ENCODE assay signal across 15 cellular contexts in the genomic region with DNA sequence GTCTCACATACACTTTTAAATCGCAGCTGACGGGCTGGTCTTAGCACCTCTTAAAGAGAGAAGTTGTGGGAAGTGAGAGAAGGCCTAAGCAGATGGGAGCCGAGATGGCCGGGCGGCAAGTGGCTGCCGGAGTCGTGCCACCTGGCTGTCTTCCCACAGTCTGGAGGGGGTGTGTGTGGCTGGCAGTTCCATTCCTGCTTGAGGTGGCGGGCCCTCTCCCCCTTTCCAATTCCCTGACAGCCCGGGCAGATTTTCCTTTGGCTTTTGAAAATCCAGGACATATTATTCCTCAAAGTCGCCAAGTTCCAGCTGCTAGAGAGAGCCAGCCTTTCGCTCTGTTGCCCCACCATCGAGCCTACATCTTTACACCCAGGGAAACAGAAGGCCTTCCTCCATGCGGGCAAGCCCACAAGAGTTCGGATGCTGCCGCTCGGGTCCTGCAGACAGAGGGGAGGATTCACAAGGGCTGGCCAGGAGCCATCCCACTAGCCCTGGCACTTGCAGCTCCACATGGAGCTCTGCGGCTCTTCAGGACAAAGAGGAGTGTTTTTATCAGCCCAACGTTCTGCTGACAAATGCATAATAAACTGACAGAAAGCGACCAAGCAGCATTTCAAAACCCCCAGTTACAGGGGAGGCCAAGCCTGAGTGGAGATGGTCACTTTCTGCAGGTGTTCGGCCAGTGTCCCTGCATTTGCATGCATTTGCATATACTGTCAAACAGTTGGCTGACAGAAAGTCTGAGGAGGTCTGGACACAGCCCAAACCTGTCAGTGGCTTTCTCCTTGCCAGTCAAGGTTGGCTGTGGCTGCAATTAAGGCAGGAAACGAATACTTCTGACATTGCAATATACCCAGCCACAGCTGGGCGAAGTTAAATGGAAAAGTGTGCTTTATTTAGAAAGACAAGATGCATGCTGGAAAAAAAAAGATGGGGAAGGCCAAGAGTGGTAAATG. TPM values are rescaled to one million over a fixed set of nuclear protein-coding genes. Genes with fewer than 3 reads are reported as not detected.
DNase-seq lines count a peak whose midpoint lies in the region; ATAC-seq, FAIRE-seq and TF ChIP-seq lines count a peak whose summit lies in the region.
"Had no signal": no experiment of that assay in that cellular context is flagged by ENCODE, and none has a peak within 500 bp of the region (broad histone marks: within the 10 kb centered on the region; RNA-seq: fewer than 3 reads in every experiment).

No MANE protein-coding gene starts in this region.

- DNase-seq in Ammon's horn (ENCODE audit: low spot score), result peak; percentile 92
- peak; percentile 85 for DNase-seq in DMS 273 treated with DMSO at 0.1 percent for 48 hours (lab: John Stamatoyannopoulos, UW)
- peak; percentile 22 for DNase-seq in RPMI7951 (ENCODE audit: low read depth)
- DNase-seq in hippocampal formation (lab: John Stamatoyannopoulos, UW), result peak; percentile 81 to 83
- no peak for DNase-seq in D721Med (ENCODE audit: insufficient read length, low spot score)
- DNase-seq in SHP77 (lab: John Stamatoyannopoulos, UW), result no peak
- no peak for DNase-seq in stimulated activated CD4-positive, alpha-beta T cell treated with anti-CD3 and anti-CD28 coated beads, Interleukin-4, amount 100 ng/mL, for 4 hours
- DNase-seq: activated CD4-positive, alpha-beta memory T cell treated with anti-CD3 and anti-CD28 coated beads, Interleukin-2, amount 10 ng/mL, durations not matched to agents 7 days and 5 days; NCI-H2029 treated with DMSO at 0.1 percent for 48 hours; right cardiac atrium; T-helper 1 cell had no signal

- ATAC-seq in HG03442 (IDR thresholded peaks at IDR 0.05; ENCODE audit: unreplicated experiment), result no peak

- no peak for TF ChIP-seq CTCF in D721Med (IDR thresholded peaks at IDR 0.05; ENCODE audit: insufficient read depth, missing control alignments)

- no peak for FAIRE-seq in D721Med (lab: Jason Lieb, UNC)
- FAIRE-seq: G401.6 had no signal

RNA-seq across cellular contexts. Expression of gene OLIG1, which starts 45.9 kb away (rescaled TPM):
- not detected in 2 replicates for total RNA-seq in RPMI7951 (2014; rRNA removed; shearing (Covaris generic))
- total RNA-seq: activated CD4-positive, alpha-beta memory T cell treated with anti-CD3 and anti-CD28 coated beads, Interleukin-2, amount 10 ng/mL, durations not matched to agents 7 days and 5 days; activated naive CD4-positive, alpha-beta T cell treated with anti-CD3 and anti-CD28 coated beads for 36 hours; OCI-LY7 had no signal

Comparison
In these comparisons a context has a peak if more than half of its experiments do, and no peak if none do; other contexts are left out.
1. DNase-seq: peak in Ammon's horn (single experiment), DMS 273 treated with DMSO at 0.1 percent for 48 hours (single experiment), RPMI7951 (single experiment) and hippocampal formation (2 of 2); none in D721Med (single experiment), SHP77 (0 of 2) and stimulated activated CD4-positive, alpha-beta T cell treated with anti-CD3 and anti-CD28 coated beads, Interleukin-4, amount 100 ng/mL, for 4 hours (0 of 2).